In genomic region chr6:41970436-41970846, GRCh38 we compare ENCODE assay signal across 8 cellular contexts. TPM values are rescaled to one million over a fixed set of nuclear protein-coding genes. Genes with fewer than 3 reads are reported as not detected.
DNase-seq lines count a peak whose midpoint lies in the region; ATAC-seq lines count a peak whose summit lies in the region.

No MANE protein-coding gene starts in this region.

- DNase-seq in HS-5 (ENCODE audit: low read depth) (peak; percentile 42), left cardiac atrium (peak; percentile 41), iPS-NIHi7 (ENCODE audit: extremely low spot score) (no peak), cortex of kidney (lab: John Stamatoyannopoulos, UW) (no peak), NCI-H510A treated with DMSO at 0.1 percent for 48 hours (lab: John Stamatoyannopoulos, UW) (no peak), NCI-H2029 (lab: John Stamatoyannopoulos, UW) (no peak)
- DNase-seq in activated CD4-positive, alpha-beta T cell treated with anti-CD3 and anti-CD28 coated beads, Interleukin-2, amount 50 U/mL, for 48 hours: peak; percentile 61 to 74
- DNase-seq in stimulated activated CD4-positive, alpha-beta T cell treated with anti-CD3 and anti-CD28 coated beads, TNF-alpha, amount 100 ng/mL, for 4 hours (ENCODE audit: low read depth in 3 of 3): peak in 2 of 3 experiments; percentile 24 to 31

- intact Hi-C loops in left cardiac atrium (cut with DNase I): no loop called here

- ATAC-seq in left cardiac atrium: peak; percentile 59 to 72

RNA-seq across cellular contexts. Expression of gene CCND3, which starts 28.8 kb away (rescaled TPM):
- total RNA-seq in left cardiac atrium: 10 to 100 TPM; 60.1 to 62.4 TPM

RNA-seq across cellular contexts. Expression of gene BYSL, which starts 49.1 kb away (rescaled TPM):
- total RNA-seq in left cardiac atrium: 10 to 100 TPM in 1 of 2 donors, 1 to 10 TPM in 1; 8.7 to 16.5 TPM

RNA-seq across cellular contexts. Expression of gene MED20, which starts 49.5 kb away (rescaled TPM):
- 10 to 100 TPM; 14.8 to 15.7 TPM for total RNA-seq in left cardiac atrium

Comparison
In these comparisons a context has a peak if more than half of its experiments do, and no peak if none do; other contexts are left out.
1. DNase-seq: peak in HS-5 (single experiment), activated CD4-positive, alpha-beta T cell treated with anti-CD3 and anti-CD28 coated beads, Interleukin-2, amount 50 U/mL, for 48 hours (2 of 2), left cardiac atrium (single experiment) and stimulated activated CD4-positive, alpha-beta T cell treated with anti-CD3 and anti-CD28 coated beads, TNF-alpha, amount 100 ng/mL, for 4 hours (2 of 3); none in iPS-NIHi7 (single experiment), cortex of kidney (single experiment), NCI-H510A treated with DMSO at 0.1 percent for 48 hours (single experiment) and NCI-H2029 (single experiment).